Comparison of ENCODE assay signal across 1 cellular context in genomic region chr3:124802054-124802698, GRCh38.
TF ChIP-seq lines count a peak whose summit lies in the region.

No MANE protein-coding gene starts in this region.

TF ChIP-seq in WTC11, 78 proteins besides CTCF, POLR2A, EP300 and RAD21 (continued from another document):
- TF ChIP-seq ZNF425 (CRISPR knock-in tag; conservative IDR thresholded peaks at IDR 0.05), result no peak
- TF ChIP-seq TEAD4 (CRISPR knock-in tag; IDR thresholded peaks at IDR 0.05), result no peak
TF ChIP-seq in WTC11: peak in this region for 0.
